2 cellular contexts compared by ENCODE assay signal in genomic region chr2:1480671-1481076, GRCh38.
TF ChIP-seq lines count a peak whose summit lies in the region.

No MANE protein-coding gene starts in this region.

TF ChIP-seq in WTC11, 78 proteins besides CTCF, POLR2A, EP300 and RAD21 (continued from another document):
- TF ChIP-seq CBFB (CRISPR knock-in tag; IDR thresholded peaks at IDR 0.05; ENCODE audit: low read depth) = no peak
- no peak for TF ChIP-seq SMAD4 (CRISPR knock-in tag; IDR thresholded peaks at IDR 0.05)
- no peak for TF ChIP-seq SMAD3 (CRISPR knock-in tag; IDR thresholded peaks at IDR 0.05; ENCODE audit: borderline replicate concordance)
- TF ChIP-seq MYBL2 (CRISPR knock-in tag; IDR thresholded peaks at IDR 0.05) = no peak
- TF ChIP-seq AR (CRISPR knock-in tag; IDR thresholded peaks at IDR 0.05) = no peak
- TF ChIP-seq NR3C1 (CRISPR knock-in tag; conservative IDR thresholded peaks at IDR 0.05; ENCODE audit: low read depth) = no peak
- TF ChIP-seq AFF4 (CRISPR knock-in tag; IDR thresholded peaks at IDR 0.05; ENCODE audit: borderline replicate concordance) = no peak
- TF ChIP-seq ZNF317 (CRISPR knock-in tag; IDR thresholded peaks at IDR 0.05; ENCODE audit: borderline replicate concordance, low read depth) = no peak
- TF ChIP-seq E2F5 (CRISPR knock-in tag; IDR thresholded peaks at IDR 0.05) = no peak
- no peak for TF ChIP-seq RORB (CRISPR knock-in tag; IDR thresholded peaks at IDR 0.05)

TF ChIP-seq in GM23338, 12 proteins besides CTCF, POLR2A, EP300 and RAD21 (continued from another document):
- TF ChIP-seq ETS1 (IDR thresholded peaks at IDR 0.05) = no peak
- no peak for TF ChIP-seq CREB1 (CRISPR knock-in tag; IDR thresholded peaks at IDR 0.05; ENCODE audit: low read depth)
- no peak for TF ChIP-seq JUNB (IDR thresholded peaks at IDR 0.05; ENCODE audit: unreplicated experiment)
- no peak for TF ChIP-seq POLR2AphosphoS5 (IDR thresholded peaks at IDR 0.05; ENCODE audit: low read depth)
- no peak for TF ChIP-seq NANOG (IDR thresholded peaks at IDR 0.05; ENCODE audit: borderline replicate concordance)
- no peak for TF ChIP-seq ZNF462 (CRISPR knock-in tag; IDR thresholded peaks at IDR 0.05)
- no peak for TF ChIP-seq EZH2 (IDR thresholded peaks at IDR 0.05; ENCODE audit: low read depth, unreplicated experiment)
- TF ChIP-seq ZNF114 (CRISPR knock-in tag; IDR thresholded peaks at IDR 0.05) = no peak
